In the genomic region with DNA sequence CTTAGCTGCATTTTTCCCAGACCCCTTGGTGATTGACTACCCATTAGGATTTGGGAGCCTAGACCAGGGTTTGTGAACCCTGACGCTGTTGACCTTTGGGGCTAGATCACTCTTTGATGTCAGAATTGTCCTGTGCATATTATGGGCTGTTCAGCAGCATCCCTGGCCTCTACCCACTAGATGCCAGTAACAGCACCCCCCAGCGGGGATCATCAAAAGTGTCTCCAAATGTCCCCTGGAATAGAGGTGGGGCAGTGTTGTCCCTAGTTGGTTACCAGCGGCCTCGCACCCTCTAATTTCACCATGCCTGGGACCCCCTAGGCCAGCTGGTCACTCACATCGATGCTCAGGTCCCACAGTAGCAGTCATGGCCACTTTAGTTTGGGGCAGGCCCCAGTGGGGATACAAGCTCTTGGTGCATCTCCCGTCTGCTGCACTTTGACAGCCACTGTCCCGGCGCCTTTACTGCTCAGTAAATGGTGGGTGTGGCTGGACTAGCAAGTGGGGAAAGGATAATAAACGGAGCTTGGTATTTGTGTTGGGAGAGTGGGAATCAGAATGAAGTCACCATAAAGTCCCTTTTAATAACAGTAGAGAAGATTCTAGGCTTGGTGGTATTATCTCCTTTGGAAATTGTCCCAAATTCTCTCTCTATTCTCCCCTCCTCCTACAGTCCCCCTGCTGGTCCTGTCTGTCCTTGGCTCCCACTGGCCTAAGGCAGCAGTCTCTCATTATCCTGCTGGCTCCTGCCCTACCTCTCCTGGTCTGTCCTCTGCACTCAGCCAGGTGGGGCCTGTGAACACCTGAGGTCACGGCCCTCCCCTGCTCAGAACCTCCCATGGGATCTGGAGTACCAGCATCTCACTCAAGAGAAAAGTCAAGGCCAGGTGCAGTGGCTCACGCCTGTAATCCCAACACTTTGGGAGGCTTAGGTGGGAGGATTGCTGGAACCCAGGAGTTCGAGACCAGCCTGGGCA, we compare ENCODE assay signal across 12 cellular contexts.
DNase-seq lines count a peak whose midpoint lies in the region; ATAC-seq and TF ChIP-seq lines count a peak whose summit lies in the region.
"Had no signal": no experiment of that assay in that cellular context is flagged by ENCODE, and none has a peak within 500 bp of the region (broad histone marks: within the 10 kb centered on the region; RNA-seq: fewer than 3 reads in every experiment).

No MANE protein-coding gene starts in this region.

- H3K27me3 ChIP-seq in breast epithelium (no peaks in the 10 kb centered on the region), transverse colon (no peaks in the 10 kb centered on the region), tibial nerve (no peaks in the 10 kb centered on the region)
- H3K27me3 ChIP-seq: esophagus squamous epithelium had no signal

- in situ Hi-C loops in transverse colon (cut with MboI; ENCODE audit: low pct_ligation_motif_present in 1 of 4, low pct_unique_long_range_greater_than_20kb in 1 of 4, low sequenced_read_pairs in 3 of 4), result no loop called here

- CTCF ChIA-PET in MCF 10A (lab: Yijun Ruan, JAX), result interaction anchor here (0.6 to 1.1 kb wide), 7 partner anchors 9 to 1823 kb away, joined by 3 to 4 read pairs (median 3); no protein-coding TSS in a partner anchor

- no peak for ATAC-seq in HG03159 (IDR thresholded peaks at IDR 0.05; ENCODE audit: unreplicated experiment)

- H3K9me3 ChIP-seq in breast epithelium (no peaks in the 10 kb centered on the region), transverse colon (no peaks in the 10 kb centered on the region), tibial nerve (no peaks in the 10 kb centered on the region)
- H3K9me3 ChIP-seq: esophagus squamous epithelium had no signal

- TF ChIP-seq EP300 in transverse colon (IDR thresholded peaks at IDR 0.05; ENCODE audit: low read depth), result no peak
- no peak for TF ChIP-seq EP300 in tibial nerve (IDR thresholded peaks at IDR 0.05)

- intact Hi-C loops in breast epithelium (cut with DNase I; ENCODE audit: low total_unique reads), result no loop called here
- intact Hi-C loops in MCF 10A (cut with micrococcal nuclease), result no loop called here
- intact Hi-C loops in transverse colon (cut with DNase I; ENCODE audit: low total_unique reads), result loop anchor here (1.0 kb wide), 1 partner anchor 17 kb away; no protein-coding TSS in a partner anchor

- no peaks in the 10 kb centered on the region for H3K36me3 Mint-ChIP-seq in MCF 10A (ENCODE audit: insufficient read depth, unreplicated experiment)
- H3K36me3 Mint-ChIP-seq: brain had no signal

- TF ChIP-seq POLR2A in breast epithelium (IDR thresholded peaks at IDR 0.05), result no peak
- TF ChIP-seq POLR2A in transverse colon (IDR thresholded peaks at IDR 0.05), result no peak
- TF ChIP-seq POLR2A in tibial nerve (IDR thresholded peaks at IDR 0.05), result no peak

- 47 to 51% methylated on average over 3 to 12 of the region's 12 CpGs for WGBS in transverse colon (ENCODE audit: low coverage in 1 of 2), 2 donors
- WGBS in tibial nerve, 2 donors, result 65 to 72% methylated on average over 9 to 12 of the region's 12 CpGs

- H3K4me3 ChIP-seq in breast epithelium (no peak overlapping the region), epithelial cell of esophagus (ENCODE audit: low read length) (no peak overlapping the region), transverse colon (no peak overlapping the region), tibial nerve (no peak overlapping the region)
- H3K4me3 ChIP-seq: esophagus squamous epithelium had no signal

- peaks cover 6 to 13% of the 10 kb centered on the region in 2 donors for H3K4me1 ChIP-seq in breast epithelium
- peaks cover 0 to 22% (median 9%) of the 10 kb centered on the region in 4 donors for H3K4me1 ChIP-seq in transverse colon
- peaks cover 0 to 20% (median 4%) of the 10 kb centered on the region in 4 donors for H3K4me1 ChIP-seq in tibial nerve

- no TSS peak for BruUV-seq in MCF 10A (replicated peaks; lab: Mats Ljungman, UMichigan)

- H3K4me3 Mint-ChIP-seq in MCF 10A (ENCODE audit: unreplicated experiment), result no peak overlapping the region
- H3K4me3 Mint-ChIP-seq: brain had no signal

- H3K9me3 Mint-ChIP-seq in MCF 10A (ENCODE audit: unreplicated experiment), result no peaks in the 10 kb centered on the region
- H3K9me3 Mint-ChIP-seq: brain had no signal

- TF ChIP-seq CTCF in breast epithelium (IDR thresholded peaks at IDR 0.05) (no peak), MCF 10A (IDR thresholded peaks at IDR 0.05; ENCODE audit: unreplicated experiment) (no peak), epithelial cell of esophagus (IDR thresholded peaks at IDR 0.05; ENCODE audit: insufficient read depth, low read depth, low read length, missing control alignments) (peak; percentile 35), transverse colon (IDR thresholded peaks at IDR 0.05) (peak in 2 of 5 experiments; percentile 9 to 29), tibial nerve (IDR thresholded peaks at IDR 0.05) (no peak)

- H3K27me3 Mint-ChIP-seq in MCF 10A (ENCODE audit: insufficient read depth, unreplicated experiment), result no peaks in the 10 kb centered on the region

- no peaks in the 10 kb centered on the region for H3K36me3 ChIP-seq in breast epithelium
- H3K36me3 ChIP-seq in transverse colon, result no peaks in the 10 kb centered on the region
- H3K36me3 ChIP-seq in tibial nerve, result no peaks in the 10 kb centered on the region
- H3K36me3 ChIP-seq: esophagus squamous epithelium had no signal

- POLR2A ChIA-PET in MCF 10A (lab: Yijun Ruan, JAX), result interaction anchor here (1.1 to 2.1 kb wide), 3 partner anchors 16 to 208 kb away, joined by 3 to 9 read pairs (median 8); a partner anchor contains a TSS

- peaks cover 34% of the 10 kb centered on the region for H3K4me1 Mint-ChIP-seq in MCF 10A (ENCODE audit: insufficient read depth, unreplicated experiment)

- H3K27ac Mint-ChIP-seq in MCF 10A (ENCODE audit: low read depth, unreplicated experiment), result no peak overlapping the region

- no peak for DNase-seq in breast epithelium (ENCODE audit: low spot score in 2 of 2)
- no peak for DNase-seq in MCF 10A (ENCODE audit: unreplicated experiment)
- DNase-seq in OCI-M1 (lab: John Stamatoyannopoulos, UW), result peak; percentile 27
- no peak for DNase-seq in epithelial cell of esophagus (ENCODE audit: low read depth)
- DNase-seq in transverse colon, result peak; percentile 62
- DNase-seq in tibial nerve (ENCODE audit: low spot score in 2 of 2), result no peak
- no peak for DNase-seq in NCI-H524 treated with DMSO at 0.1 percent for 48 hours (lab: John Stamatoyannopoulos, UW)
- DNase-seq: esophagus squamous epithelium; NCI-H1436; stimulated activated naive CD4-positive, alpha-beta T cell treated with Interleukin-2 at 50 U/mL for 16 hours had no signal

- H3K27ac ChIP-seq in breast epithelium, result peak overlapping the region; percentile 5 to 43
- H3K27ac ChIP-seq in transverse colon, result peak overlapping the region; percentile 6 to 71 (median 54)
- no peak overlapping the region for H3K27ac ChIP-seq in tibial nerve
- H3K27ac ChIP-seq: esophagus squamous epithelium had no signal

Comparison
In these comparisons a context has a peak if more than half of its experiments do, and no peak if none do; other contexts are left out.
1. DNase-seq: peak in OCI-M1 (single experiment) and transverse colon (single experiment); none in breast epithelium (0 of 2), MCF 10A (single experiment), epithelial cell of esophagus (single experiment), tibial nerve (0 of 2) and NCI-H524 treated with DMSO at 0.1 percent for 48 hours (single experiment).
2. H3K27ac ChIP-seq: peak in breast epithelium (2 of 2) and transverse colon (4 of 4); none in tibial nerve (0 of 4).